14 cellular contexts compared by ENCODE assay signal in the genomic region with DNA sequence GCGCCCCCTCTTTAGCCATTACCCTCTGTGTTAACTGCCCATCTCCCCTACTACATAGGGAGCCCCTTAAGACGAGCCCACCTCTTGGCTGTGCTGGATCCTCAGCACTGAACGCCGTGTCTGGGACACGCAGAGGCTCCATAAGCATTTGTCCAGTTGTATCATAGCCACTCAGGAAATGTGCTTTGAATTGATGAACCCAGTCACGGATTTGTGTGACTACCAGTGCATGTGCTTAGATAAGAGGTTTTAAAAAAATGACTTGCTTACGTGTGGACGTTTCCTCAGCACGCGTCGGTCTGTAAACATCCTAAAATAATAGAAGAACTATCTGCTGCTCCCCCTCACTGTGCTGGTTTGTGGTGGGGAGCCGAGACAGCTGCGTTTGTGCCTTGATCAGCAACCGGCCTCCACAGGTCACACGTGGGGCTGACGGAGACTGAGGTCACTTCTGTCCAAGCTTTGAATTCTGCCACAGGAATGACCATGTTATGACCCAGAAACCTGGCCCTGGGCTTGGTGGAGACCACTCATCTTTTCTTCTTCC. TPM values are rescaled to one million over a fixed set of nuclear protein-coding genes. Genes with fewer than 3 reads are reported as not detected.
DNase-seq lines count a peak whose midpoint lies in the region; ATAC-seq, FAIRE-seq and TF ChIP-seq lines count a peak whose summit lies in the region.
"Had no signal": no experiment of that assay in that cellular context is flagged by ENCODE, and none has a peak within 500 bp of the region (broad histone marks: within the 10 kb centered on the region; RNA-seq: fewer than 3 reads in every experiment).

No MANE protein-coding gene starts in this region.

- no peak for TF ChIP-seq CTCF in liver (IDR thresholded peaks at IDR 0.05; ENCODE audit: low read depth, low read length, missing input control)
- TF ChIP-seq CTCF in HepG2 (CRISPR knock-in tag; IDR thresholded peaks at IDR 0.05): no peak

- in situ Hi-C loops in HepG2 (cut with HindIII; ENCODE audit: extremely low pct_ligation_motif_present, low pct_unique_long_range_greater_than_20kb): loop anchor here (10.0 kb wide), 1 partner anchor 120 kb away; no protein-coding TSS in a partner anchor
- in situ Hi-C loops in KBM-7 (cut with MboI; ENCODE audit: low pct_unique_long_range_greater_than_20kb, low sequenced_read_pairs): no loop called here

- H3K27me3 ChIP-seq in liver (ENCODE audit: control insufficient read depth in 4 of 4, insufficient read depth in 4 of 4, low read length in 3 of 4) (no peaks in the 10 kb centered on the region), HepG2 (ENCODE audit: control insufficient read depth in 1 of 2, insufficient read depth in 2 of 2, low read length in 2 of 2) (no peaks in the 10 kb centered on the region; a peak in 1 of 5 replicates), muscle layer of duodenum (ENCODE audit: low read depth, low read length) (no peaks in the 10 kb centered on the region), aorta (ENCODE audit: control insufficient read depth in 1 of 2, insufficient read depth in 2 of 2, low read length in 1 of 2) (no peaks in the 10 kb centered on the region)

- peak overlapping the region in 1 of 2 donors; percentile 26 for H3K27ac ChIP-seq in liver (ENCODE audit: low read depth in 1 of 2, low read length in 2 of 2)
- no peak overlapping the region for H3K27ac ChIP-seq in HepG2 (ENCODE audit: extremely low read length, insufficient read depth, low read length)
- H3K27ac ChIP-seq in muscle layer of duodenum (ENCODE audit: low read length): peak overlapping the region; percentile 45
- peak overlapping the region; percentile 68 to 83 for H3K27ac ChIP-seq in aorta (ENCODE audit: low read depth in 1 of 2, low read length in 2 of 2)

- H4K20me1 ChIP-seq in HepG2 (ENCODE audit: insufficient read depth, low read length): no peaks in the 10 kb centered on the region

- TF ChIP-seq RAD21 in liver (IDR thresholded peaks at IDR 0.05) (no peak), HepG2 (CRISPR knock-in tag; IDR thresholded peaks at IDR 0.05) (no peak)

- DNase-seq in HepG2 (ENCODE audit: low spot score): no peak
- peak; percentile 80 for DNase-seq in dermis blood vessel endothelial cell
- DNase-seq in aorta: peak in 1 of 2 donors; percentile 68
- DNase-seq in SHP77 (lab: John Stamatoyannopoulos, UW): no peak
- no peak for DNase-seq in inferior parietal cortex (ENCODE audit: extremely low spot score)
- DNase-seq in KBM-7: no peak
- DNase-seq: activated naive CD8-positive, alpha-beta T cell treated with anti-CD3 and anti-CD28 coated beads, Interleukin-2, amount 50 U/mL, for 24 hours; Kasumi-1; NCI-H2081 had no signal

- no peak overlapping the region for H3K4me2 ChIP-seq in HepG2 (ENCODE audit: low read depth, low read length)

- peaks cover 5 to 16% (median 8%) of the 10 kb centered on the region in 4 donors for H3K4me1 ChIP-seq in liver (ENCODE audit: control insufficient read depth in 4 of 4, insufficient read depth in 4 of 4, low read length in 3 of 4)
- peaks cover 38% of the 10 kb centered on the region for H3K4me1 ChIP-seq in HepG2 (ENCODE audit: insufficient read depth, low read length)
- peaks cover 5 to 31% of the 10 kb centered on the region in 2 donors for H3K4me1 ChIP-seq in muscle layer of duodenum (ENCODE audit: control insufficient read depth in 1 of 2, insufficient read depth in 2 of 2, low read length in 2 of 2)
- peaks cover 13 to 15% of the 10 kb centered on the region in 2 donors for H3K4me1 ChIP-seq in aorta (ENCODE audit: control insufficient read depth in 1 of 2, insufficient read depth in 2 of 2, low read length in 2 of 2)

- no peak for ATAC-seq in HepG2
- ATAC-seq in aorta (ENCODE audit: low FRiP score): no peak
- ATAC-seq: activated naive CD8-positive, alpha-beta T cell treated with anti-CD3 and anti-CD28 coated beads, Interleukin-2, amount 50 U/mL, for 24 hours had no signal

- CTCF ChIA-PET in HepG2 (lab: Yijun Ruan, JAX; ENCODE audit: low intra/inter-chr PET ratio, low total read pairs): no interaction called here

- H3K79me2 ChIP-seq in HepG2 (ENCODE audit: insufficient read depth, low read length): no peaks in the 10 kb centered on the region

- no peak for FAIRE-seq in HepG2 (lab: Jason Lieb, UNC)
- FAIRE-seq: D721Med, endometrium had no signal

- POLR2A ChIA-PET in HepG2 (lab: Yijun Ruan, JAX): no interaction called here

- H3K9me3 ChIP-seq in liver (ENCODE audit: control insufficient read depth in 4 of 4, low read length in 3 of 4) (no peaks in the 10 kb centered on the region), HepG2 (ENCODE audit: low read length) (no peaks in the 10 kb centered on the region), muscle layer of duodenum (ENCODE audit: control insufficient read depth in 1 of 2, low read length in 2 of 2) (no peaks in the 10 kb centered on the region), aorta (ENCODE audit: control insufficient read depth, low read length) (no peaks in the 10 kb centered on the region)
- H3K9me3 ChIP-seq: HAP-1 had no signal

- no peak for TF ChIP-seq POLR2A in HepG2 (IDR thresholded peaks at IDR 0.05; ENCODE audit: insufficient read depth in 1 of 2, low read depth in 2 of 2, low read length in 2 of 2)

- intact Hi-C loops in HepG2 (cut with micrococcal nuclease; ENCODE audit: unreplicated experiment) (loop anchor here (10.0 kb wide), 1 partner anchor 60 kb away; no protein-coding TSS in a partner anchor), aorta (cut with DNase I) (loop anchor here (5.0 to 10.0 kb wide), 3 partner anchors 48 to 123 kb away; no protein-coding TSS in a partner anchor)

- H3K4me3 ChIP-seq in liver (ENCODE audit: low read depth in 1 of 3, low read length in 3 of 3): no peak overlapping the region
- no peak overlapping the region for H3K4me3 ChIP-seq in HepG2 (replicated peaks in 1 of 3; ENCODE audit: insufficient read depth in 1 of 3, low read depth in 2 of 3, low read length in 3 of 3)
- H3K4me3 ChIP-seq in muscle layer of duodenum (ENCODE audit: low read depth in 1 of 2, low read length in 2 of 2): peak overlapping the region in 1 of 2 donors; percentile 8
- peak overlapping the region; percentile 2 to 40 for H3K4me3 ChIP-seq in aorta (ENCODE audit: low read length in 2 of 2)
- H3K4me3 ChIP-seq: HAP-1 had no signal

- H3K36me3 ChIP-seq in liver (ENCODE audit: control insufficient read depth in 4 of 4, insufficient read depth in 3 of 4, low read depth in 1 of 4, low read length in 3 of 4) (peaks cover 0 to 2% (median 0%) of the 10 kb centered on the region in 4 donors), HepG2 (replicated peaks in 1 of 2; ENCODE audit: control insufficient read depth in 1 of 2, insufficient read depth in 2 of 2, low read length in 2 of 2) (no peaks in the 10 kb centered on the region), muscle layer of duodenum (ENCODE audit: control insufficient read depth in 1 of 2, insufficient read depth in 2 of 2, low read length in 2 of 2) (no peaks in the 10 kb centered on the region), aorta (ENCODE audit: control insufficient read depth in 1 of 2, insufficient read depth in 2 of 2, low read length in 1 of 2) (peaks cover 0 to 1% of the 10 kb centered on the region in 2 donors)
- H3K36me3 ChIP-seq: HAP-1 had no signal

- H2AFZ ChIP-seq in HepG2 (ENCODE audit: low read length): no peak overlapping the region

- no TSS peak for BruUV-seq in HepG2 (replicated peaks; lab: Mats Ljungman, UMichigan)

- no peak for TF ChIP-seq EP300 in HepG2 (IDR thresholded peaks at IDR 0.05; ENCODE audit: low read depth in 2 of 2, low read length in 2 of 2)
- no peak for TF ChIP-seq EP300 in HepG2 (CRISPR knock-in tag; IDR thresholded peaks at IDR 0.05; ENCODE audit: borderline replicate concordance)

- WGBS in liver: 77% methylated on average over 16 of the region's 16 CpGs
- whole genome bisulfite sequencing in HepG2 (ENCODE audit: low lambda C conversion rate): 76% methylated on average over 16 of the region's 16 CpGs
- 6 to 8% methylated on average over 16 of the region's 16 CpGs for WGBS in aorta, 2 donors

- H3K9ac ChIP-seq in liver (ENCODE audit: low read depth in 1 of 2, low read length in 2 of 2): no peak overlapping the region
- no peak overlapping the region for H3K9ac ChIP-seq in HepG2 (ENCODE audit: insufficient read depth, low read depth, low read length)

TF ChIP-seq in HepG2, 621 proteins besides CTCF, POLR2A, EP300 and RAD21 (continues in another document):
- TF ChIP-seq ZFP36 (IDR thresholded peaks at IDR 0.05; ENCODE audit: borderline replicate concordance, low read depth, low read length, partially characterized antibody) (no peak), MYC (CRISPR knock-in tag; IDR thresholded peaks at IDR 0.05; ENCODE audit: borderline replicate concordance) (no peak), ZNF44 (CRISPR knock-in tag; IDR thresholded peaks at IDR 0.05) (no peak), ZNF615 (CRISPR knock-in tag; IDR thresholded peaks at IDR 0.05; ENCODE audit: borderline replicate concordance) (no peak), ZNF772 (CRISPR knock-in tag; IDR thresholded peaks at IDR 0.05) (no peak)

RNA-seq across cellular contexts. Expression of a gene that starts 4.2 kb away (rescaled TPM):
- 100 to 1,000 TPM in 1 of 2 donors, 10 to 100 TPM in 1; 65.6 to 113 TPM for total RNA-seq in liver
- polyA plus RNA-seq in liver: 10 to 100 TPM; 17.5 to 20.3 TPM
- 1.1 and 1.4 TPM in 2 replicates for total RNA-seq in HepG2 (2016; rRNA removed; fragmentation: Illumina TruSeq; extraction: Trizol)
- 0.18 and 0.51 TPM in 2 replicates for total RNA-seq in HepG2 (2016; cell fraction: cytosol; rRNA removed; fragmentation: Illumina TruSeq; extraction: Trizol; ENCODE audit: low read depth)
- 1.1 and 1.7 TPM in 2 replicates for total RNA-seq in HepG2 (2016; cell fraction: insoluble cytoplasmic fraction; rRNA removed; fragmentation: Illumina TruSeq; extraction: Trizol)
- total RNA-seq in HepG2 (2016; cell fraction: membrane; rRNA removed; fragmentation: Illumina TruSeq; extraction: Trizol): 1.1 and 1.3 TPM in 2 replicates
- total RNA-seq in HepG2 (2016; cell fraction: nucleus; rRNA removed; fragmentation: Illumina TruSeq; extraction: Trizol): 1.6 and 3.7 TPM in 2 replicates
- polyA plus RNA-seq in HepG2 (2011; rRNA removed): 0.59 and 0.78 TPM in 2 replicates
- polyA plus RNA-seq in HepG2 (2011; cell fraction: cytosol; rRNA removed): 0.46 and 0.50 TPM in 2 replicates
- polyA plus RNA-seq in HepG2 (2011; cell fraction: nucleus; rRNA removed): 0.61 and 0.97 TPM in 2 replicates
- 0.48 and 1.6 TPM in 2 replicates for polyA plus RNA-seq in HepG2 (2012)
- polyA plus RNA-seq in HepG2 (2016; cell fraction: cytosol; fragmentation: Illumina TruSeq; extraction: Trizol; ENCODE audit: low read depth): 0.29 and 0.53 TPM in 2 replicates
- polyA plus RNA-seq in HepG2 (2016; cell fraction: insoluble cytoplasmic fraction; fragmentation: Illumina TruSeq; extraction: Trizol; ENCODE audit: low read depth): 0.73 and 1.3 TPM in 2 replicates
- polyA plus RNA-seq in HepG2 (2016; cell fraction: membrane; fragmentation: Illumina TruSeq; extraction: Trizol; ENCODE audit: low read depth): 0.34 and 0.39 TPM in 2 replicates
- 1.2 and 2.1 TPM in 2 replicates for polyA plus RNA-seq in HepG2 (2016; cell fraction: nucleus; fragmentation: Illumina TruSeq; extraction: Trizol; ENCODE audit: insufficient read depth, low read depth)
- 1.6 and 8.6 TPM in 2 replicates for polyA minus RNA-seq in HepG2 (2011; rRNA and poly(A)+ RNA removed; ENCODE audit: low replicate concordance)
- 0.70 and 2.7 TPM in 2 replicates for polyA minus RNA-seq in HepG2 (2011; cell fraction: cytosol; rRNA and poly(A)+ RNA removed)
- 2.4 and 3.5 TPM in 2 replicates for polyA minus RNA-seq in HepG2 (2011; cell fraction: nucleus; rRNA and poly(A)+ RNA removed)
- total RNA-seq in dermis blood vessel endothelial cell: 110 and 124 TPM in 2 replicates
- total RNA-seq in aorta: 100 to 1,000 TPM; 315 to 605 TPM
- 100 to 1,000 TPM in 1 of 2 donors, 10 to 100 TPM in 1; 87.7 to 245 TPM for polyA plus RNA-seq in aorta

Comparison
In these comparisons a context has a peak if more than half of its experiments do, and no peak if none do; other contexts are left out.
1. RNA of a gene that starts 4.2 kb away (total RNA-seq): 315 to 605 TPM in aorta, 65.6 to 113 TPM in liver and 110 to 124 TPM in dermis blood vessel endothelial cell; 0.18 to 3.7 TPM in HepG2; every median in the first group is over 10 times any median in the second.
2. H3K4me3 ChIP-seq: peak in aorta (2 of 2); none in liver (0 of 3) and HepG2 (0 of 3).